11 cellular contexts compared by ENCODE assay signal in the genomic region with DNA sequence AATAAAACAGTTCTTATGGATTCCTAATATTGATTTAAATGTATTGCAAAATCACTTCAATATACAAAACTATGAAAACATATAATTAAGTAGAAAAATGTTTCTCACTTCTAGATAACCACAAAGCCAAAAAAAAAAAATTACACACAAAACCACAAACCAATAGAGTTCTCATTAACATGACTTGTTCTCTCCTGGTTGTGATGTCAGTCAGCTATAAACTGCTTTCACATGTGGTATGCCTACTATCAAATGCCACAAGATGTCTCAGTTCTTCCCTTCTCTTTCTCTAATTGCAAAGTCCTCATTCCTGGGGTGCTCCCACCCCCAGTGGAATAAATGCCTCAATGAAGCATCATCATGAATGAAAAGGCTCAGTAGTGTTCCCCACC. TPM values are rescaled to one million over a fixed set of nuclear protein-coding genes. Genes with fewer than 3 reads are reported as not detected.
DNase-seq lines count a peak whose midpoint lies in the region; ATAC-seq, FAIRE-seq and TF ChIP-seq lines count a peak whose summit lies in the region.
"Had no signal": no experiment of that assay in that cellular context is flagged by ENCODE, and none has a peak within 500 bp of the region (broad histone marks: within the 10 kb centered on the region; RNA-seq: fewer than 3 reads in every experiment).

No MANE protein-coding gene starts in this region.

- no peaks in the 10 kb centered on the region for H3K27me3 ChIP-seq in astrocyte (ENCODE audit: insufficient read depth, low read length)
- H3K27me3 ChIP-seq: hepatocyte, testis had no signal

- H3K27me3 Mint-ChIP-seq in astrocyte (ENCODE audit: low read depth, unreplicated experiment) (no peaks in the 10 kb centered on the region), T-helper 17 cell (no peaks in the 10 kb centered on the region)

- peak overlapping the region; percentile 55 for H3K27ac ChIP-seq in astrocyte (ENCODE audit: low read depth, low read length)
- H3K27ac ChIP-seq: hepatocyte, parathyroid adenoma, testis had no signal

- peak overlapping the region; percentile 2 for H3K4me3 Mint-ChIP-seq in astrocyte (ENCODE audit: unreplicated experiment)
- H3K4me3 Mint-ChIP-seq in T-helper 17 cell: no peak overlapping the region

- DNase-seq in astrocyte (ENCODE audit: low read depth): peak; percentile 92
- peak; percentile 36 for DNase-seq in stimulated activated CD4-positive, alpha-beta T cell treated with anti-CD3 and anti-CD28 coated beads, Interleukin-1b, Interleukin-23, amount 100 ng/mL, for 48 hours
- DNase-seq in T-helper 17 cell: no peak
- DNase-seq in NK-92 treated with Interleukin-12 subunit alpha and Interleukin-12 subunit beta, amount 100 ng/mL, for 24 hours (lab: John Stamatoyannopoulos, UW): no peak
- DNase-seq: testis had no signal

- peak overlapping the region; percentile 77 for H3K27ac Mint-ChIP-seq in astrocyte (ENCODE audit: unreplicated experiment)
- H3K27ac Mint-ChIP-seq in T-helper 17 cell: no peak overlapping the region

- no peak for TF ChIP-seq CTCF in astrocyte (IDR thresholded peaks at IDR 0.05; ENCODE audit: insufficient read depth, low read depth, low read length)

- peak; percentile 62 for ATAC-seq in GM18858 (IDR thresholded peaks at IDR 0.05; ENCODE audit: unreplicated experiment)
- peak; percentile 57 for ATAC-seq in HG03558 (IDR thresholded peaks at IDR 0.05; ENCODE audit: extremely low read depth, unreplicated experiment)
- ATAC-seq in HG03135 (IDR thresholded peaks at IDR 0.05; ENCODE audit: unreplicated experiment): no peak
- ATAC-seq in GM21717 (IDR thresholded peaks at IDR 0.05; ENCODE audit: unreplicated experiment): no peak
- ATAC-seq in T-helper 17 cell: no peak

- no peaks in the 10 kb centered on the region for H3K9me3 Mint-ChIP-seq in astrocyte (ENCODE audit: unreplicated experiment)

- H3K36me3 Mint-ChIP-seq in astrocyte (ENCODE audit: low read depth, unreplicated experiment) (peaks cover 3% of the 10 kb centered on the region), T-helper 17 cell (ENCODE audit: low read depth) (no peaks in the 10 kb centered on the region)

- H3K4me1 Mint-ChIP-seq in astrocyte (ENCODE audit: low read depth, unreplicated experiment): peaks cover 41% of the 10 kb centered on the region
- H3K4me1 Mint-ChIP-seq in T-helper 17 cell: no peaks in the 10 kb centered on the region

- FAIRE-seq in astrocyte (lab: Jason Lieb, UNC): peak; percentile 79

- H3K36me3 ChIP-seq in astrocyte (ENCODE audit: insufficient read depth, low read length): no peaks in the 10 kb centered on the region

- peaks cover 86% of the 10 kb centered on the region for H3K79me2 ChIP-seq in astrocyte (ENCODE audit: insufficient read depth, low read length)

- H3K4me2 ChIP-seq in astrocyte (ENCODE audit: low read length): peak overlapping the region; percentile 29
- H3K4me2 ChIP-seq: hepatocyte had no signal

- H3K9ac ChIP-seq in astrocyte (ENCODE audit: low read length): no peak overlapping the region
- H3K9ac ChIP-seq: parathyroid adenoma had no signal

- no peaks in the 10 kb centered on the region for H3K9me3 ChIP-seq in astrocyte (ENCODE audit: insufficient read depth, low read depth, low read length)
- no peaks in the 10 kb centered on the region for H3K9me3 ChIP-seq in T-helper 17 cell (ENCODE audit: control insufficient read depth, low read length, poor library complexity, severe bottlenecking)
- H3K9me3 ChIP-seq: testis had no signal

- H4K20me1 ChIP-seq in astrocyte (ENCODE audit: insufficient read depth, low read length): no peaks in the 10 kb centered on the region

- no peak overlapping the region for H3K4me3 ChIP-seq in astrocyte (ENCODE audit: insufficient read depth, low read depth, low read length)
- H3K4me3 ChIP-seq: hepatocyte, testis had no signal

- no peak overlapping the region for H2AFZ ChIP-seq in astrocyte (ENCODE audit: low read depth, low read length)
- H2AFZ ChIP-seq: hepatocyte, parathyroid adenoma had no signal

- peaks cover 7% of the 10 kb centered on the region for H3K4me1 ChIP-seq in astrocyte (ENCODE audit: insufficient read depth, low read length)
- H3K4me1 ChIP-seq: parathyroid adenoma, testis had no signal

RNA-seq across cellular contexts. Expression of a gene that starts 16.6 kb away (rescaled TPM):
- total RNA-seq in astrocyte: 32.9 and 35.5 TPM in 2 replicates
- 1 to 10 TPM in 1 of 2 donors, under 1 TPM in 1; 0.35 to 1.1 TPM for total RNA-seq in T-helper 17 cell

Comparison
In these comparisons a context has a peak if more than half of its experiments do, and no peak if none do; other contexts are left out.
1. ATAC-seq: peak in GM18858 (single experiment) and HG03558 (single experiment); none in HG03135 (single experiment), GM21717 (single experiment) and T-helper 17 cell (single experiment).
2. DNase-seq: peak in astrocyte (single experiment) and stimulated activated CD4-positive, alpha-beta T cell treated with anti-CD3 and anti-CD28 coated beads, Interleukin-1b, Interleukin-23, amount 100 ng/mL, for 48 hours (single experiment); none in T-helper 17 cell (0 of 3) and NK-92 treated with Interleukin-12 subunit alpha and Interleukin-12 subunit beta, amount 100 ng/mL, for 24 hours (single experiment).
3. RNA of a gene that starts 16.6 kb away (total RNA-seq): 32.9 to 35.5 TPM in astrocyte; 0.35 to 1.1 TPM in T-helper 17 cell; every median in the first group is over 10 times any median in the second.